11 cellular contexts compared by ENCODE assay signal in the genomic region with DNA sequence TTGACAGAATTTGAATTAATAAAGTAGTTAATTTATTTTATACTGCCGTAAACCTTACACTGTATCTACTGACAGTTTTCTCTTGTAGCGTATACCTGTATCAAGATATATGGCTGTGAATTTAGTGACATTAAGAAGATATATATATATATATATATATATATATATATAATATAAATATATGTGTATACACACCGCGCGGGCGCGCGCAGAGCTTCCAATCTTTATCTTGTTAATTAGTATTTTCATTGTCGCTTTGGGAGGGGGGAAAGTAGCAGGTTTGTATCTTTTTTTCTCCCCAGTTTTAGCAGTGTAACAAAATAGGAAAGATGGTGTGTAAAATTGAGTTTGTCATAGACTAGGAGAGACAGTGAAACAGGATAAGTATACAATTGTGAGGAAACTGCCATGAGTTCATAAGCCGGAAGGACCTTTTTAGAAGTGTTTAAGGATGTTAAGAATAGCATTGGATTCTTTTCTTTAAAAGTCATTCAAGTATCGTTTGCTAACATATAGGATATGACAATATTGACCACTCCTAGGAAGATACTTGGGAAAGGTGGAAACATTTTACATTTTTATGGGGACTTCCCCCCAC. TPM values are rescaled to one million over a fixed set of nuclear protein-coding genes. Genes with fewer than 3 reads are reported as not detected.
DNase-seq lines count a peak whose midpoint lies in the region; ATAC-seq and TF ChIP-seq lines count a peak whose summit lies in the region.
"Had no signal": no experiment of that assay in that cellular context is flagged by ENCODE, and none has a peak within 500 bp of the region (broad histone marks: within the 10 kb centered on the region; RNA-seq: fewer than 3 reads in every experiment).

No MANE protein-coding gene starts in this region.

- H3K4me3 Mint-ChIP-seq in Calu3 (ENCODE audit: low read depth, unreplicated experiment), result peak overlapping the region; percentile 82
- H3K4me3 Mint-ChIP-seq in nephron progenitor cell, result peak overlapping the region; percentile 53

- peaks cover 7% of the 10 kb centered on the region for H3K4me1 ChIP-seq in endocrine pancreas (ENCODE audit: control insufficient read depth, insufficient read depth, low read length)
- H3K4me1 ChIP-seq in aorta (ENCODE audit: control insufficient read depth in 1 of 2, insufficient read depth in 2 of 2, low read length in 2 of 2), result no peaks in the 10 kb centered on the region

- peaks cover 12% of the 10 kb centered on the region for H3K4me1 Mint-ChIP-seq in Calu3 (ENCODE audit: low read depth, unreplicated experiment)
- H3K4me1 Mint-ChIP-seq in nephron progenitor cell, result peaks cover 31% of the 10 kb centered on the region

- no peaks in the 10 kb centered on the region for H3K9me3 ChIP-seq in endocrine pancreas (ENCODE audit: control insufficient read depth, low read length)
- H3K9me3 ChIP-seq in aorta (ENCODE audit: control insufficient read depth, low read length), result no peaks in the 10 kb centered on the region

- CTCF ChIA-PET in Calu3 (lab: Charles Lee), result no interaction called here

- BruUV-seq in Calu3 (replicated peaks; lab: Mats Ljungman, UMichigan), result no TSS peak

- H3K9me3 Mint-ChIP-seq in Calu3 (ENCODE audit: low read depth, unreplicated experiment) (no peaks in the 10 kb centered on the region), nephron progenitor cell (peaks cover 14% of the 10 kb centered on the region)

- H3K4me3 ChIP-seq in endocrine pancreas (ENCODE audit: control insufficient read depth, insufficient read depth, low read length), result peak overlapping the region; percentile 91
- no peak overlapping the region for H3K4me3 ChIP-seq in aorta (ENCODE audit: low read length in 2 of 2)

- H3K27ac ChIP-seq in aorta (ENCODE audit: low read depth in 1 of 2, low read length in 2 of 2), result no peak overlapping the region
- H3K27ac ChIP-seq: brain microvascular endothelial cell had no signal

- TF ChIP-seq CTCF in Calu3 (IDR thresholded peaks at IDR 0.05; ENCODE audit: unreplicated experiment) (no peak), nephron progenitor cell (IDR thresholded peaks at IDR 0.05) (no peak)

- DNase-seq in Calu3 (no peak), HT-29 (ENCODE audit: low spot score) (peak; percentile 15), nephron progenitor cell (no peak), aorta (no peak), T1000 (lab: John Stamatoyannopoulos, UW) (no peak)
- DNase-seq: brain microvascular endothelial cell; NCI-H226; stimulated activated CD4-positive, alpha-beta T cell treated with anti-CD3 and anti-CD28 coated beads, Interleukin-2, amount 100 ng/mL, for 48 hours had no signal

- WGBS in aorta, 2 donors, result 82% methylated on average over 11 of the region's 11 CpGs

- H3K27ac Mint-ChIP-seq in Calu3 (ENCODE audit: unreplicated experiment) (peak overlapping the region; percentile 52), nephron progenitor cell (no peak overlapping the region)

- H3K27me3 ChIP-seq in endocrine pancreas (ENCODE audit: control insufficient read depth, insufficient read depth, low read length) (no peaks in the 10 kb centered on the region), aorta (ENCODE audit: control insufficient read depth in 1 of 2, insufficient read depth in 2 of 2, low read length in 1 of 2) (no peaks in the 10 kb centered on the region)
- H3K27me3 ChIP-seq: brain microvascular endothelial cell had no signal

- intact Hi-C loops in Calu3 (cut with micrococcal nuclease; ENCODE audit: unreplicated experiment) (loop anchor here (5.0 kb wide), 1 partner anchor 34 kb away; no protein-coding TSS in a partner anchor), aorta (cut with DNase I) (no loop called here)

- no peak for ATAC-seq in aorta (ENCODE audit: low FRiP score)
- ATAC-seq in HG02885 (IDR thresholded peaks at IDR 0.05; ENCODE audit: poor library complexity, unreplicated experiment), result no peak
- ATAC-seq: esophagus mucosa had no signal

- no peak overlapping the region for H3K9ac ChIP-seq in endocrine pancreas (ENCODE audit: control insufficient read depth, insufficient read depth, low read length)

- H3K36me3 Mint-ChIP-seq in Calu3 (ENCODE audit: insufficient read depth, unreplicated experiment), result peaks cover 24% of the 10 kb centered on the region
- H3K36me3 Mint-ChIP-seq in nephron progenitor cell (ENCODE audit: low read depth), result peaks cover 27% of the 10 kb centered on the region

- H3K36me3 ChIP-seq in endocrine pancreas (ENCODE audit: control insufficient read depth, insufficient read depth, low read length), result no peaks in the 10 kb centered on the region
- H3K36me3 ChIP-seq in aorta (ENCODE audit: control insufficient read depth in 1 of 2, insufficient read depth in 2 of 2, low read length in 1 of 2), result no peaks in the 10 kb centered on the region
- H3K36me3 ChIP-seq: brain microvascular endothelial cell had no signal

- H3K27me3 Mint-ChIP-seq in Calu3 (ENCODE audit: unreplicated experiment) (no peaks in the 10 kb centered on the region), nephron progenitor cell (ENCODE audit: low read depth, poor library complexity) (peaks cover 28% of the 10 kb centered on the region)

RNA-seq across cellular contexts. Expression of a gene that starts 2.0 kb away (rescaled TPM):
- total RNA-seq in Calu3 (2022) (29.4 and 31.0 TPM in 2 replicates), aorta (10 to 100 TPM; 39.8 to 46.1 TPM)
- 13.0 and 15.8 TPM in 2 replicates for total RNA-seq in HT-29 (2014; rRNA removed; shearing (Covaris generic))
- polyA plus RNA-seq in aorta, result 10 to 100 TPM; 16.3 to 17.0 TPM
